In genomic region chr1:244801246-244801645, GRCh38 we compare ENCODE assay signal across 8 cellular contexts. TPM values are rescaled to one million over a fixed set of nuclear protein-coding genes. Genes with fewer than 3 reads are reported as not detected.
DNase-seq lines count a peak whose midpoint lies in the region; ATAC-seq and TF ChIP-seq lines count a peak whose summit lies in the region.

No MANE protein-coding gene starts in this region.

- POLR2A ChIA-PET in activated CD4-positive, alpha-beta memory T cell treated with anti-CD3 and anti-CD28 coated beads for 36 hours (lab: Charles Lee) = interaction anchor here (0.7 to 0.9 kb wide), 2 partner anchors 35 to 241 kb away, joined by 5 read pairs; partner anchors contain the start of gene COX20

- TF ChIP-seq CTCF in H9 (conservative IDR thresholded peaks at IDR 0.05) (peak; percentile 73), endodermal cell (conservative IDR thresholded peaks at IDR 0.05) (peak; percentile 75), neural crest cell (conservative IDR thresholded peaks at IDR 0.05) (peak; percentile 60)

- no peaks in the 10 kb centered on the region for H3K27me3 ChIP-seq in H9 (ENCODE audit: insufficient read depth, low read length)
- no peaks in the 10 kb centered on the region for H3K27me3 ChIP-seq in endodermal cell (ENCODE audit: control insufficient read depth, insufficient read depth, low read length, poor library complexity, severe bottlenecking)

- CTCF ChIA-PET in activated CD4-positive, alpha-beta memory T cell treated with anti-CD3 and anti-CD28 coated beads for 36 hours (lab: Charles Lee) = interaction anchor here (0.6 to 10.2 kb wide), 31 partner anchors 10 to 1205 kb away, joined by 3 to 172 read pairs (median 4); partner anchors contain the start of gene COX20

- no peak overlapping the region for H2BK20ac ChIP-seq in H9 (ENCODE audit: low read depth, low read length, poor library complexity, severe bottlenecking)

- H2AFZ ChIP-seq in H9 (ENCODE audit: low read length) = no peak overlapping the region

- H3K36me3 ChIP-seq in endodermal cell (ENCODE audit: control insufficient read depth, insufficient read depth, low read length) = no peaks in the 10 kb centered on the region

- H4K8ac ChIP-seq in H9 (replicated peaks; ENCODE audit: insufficient read length, low read depth, low read length) = no peak overlapping the region

- intact Hi-C loops in activated CD4-positive, alpha-beta memory T cell treated with anti-CD3 and anti-CD28 coated beads for 36 hours (cut with micrococcal nuclease) = loop anchor here (1.0 kb wide), 3 partner anchors 34 to 241 kb away; partner anchors contain the start of genes COX20 and DESI2

- H3K9me3 Mint-ChIP-seq in H9 (peaks cover 0 to 2% of the 10 kb centered on the region in 2 experiments; a peak in 1 of 5 replicates), endodermal cell (no peaks in the 10 kb centered on the region), neural crest cell (no peaks in the 10 kb centered on the region)
- no peaks in the 10 kb centered on the region for H3K9me3 Mint-ChIP-seq in activated CD4-positive, alpha-beta memory T cell treated with anti-CD3 and anti-CD28 coated beads for 36 hours

- no peaks in the 10 kb centered on the region for H3K79me1 ChIP-seq in H9 (ENCODE audit: insufficient read depth, low read depth, low read length, poor library complexity, severe bottlenecking)

- H4K20me1 ChIP-seq in H9 (ENCODE audit: control insufficient read depth, insufficient read depth, insufficient read length) = no peaks in the 10 kb centered on the region

- no peak overlapping the region for H2BK15ac ChIP-seq in H9 (ENCODE audit: low read depth, low read length)

- no peak overlapping the region for H3K23ac ChIP-seq in H9 (ENCODE audit: insufficient read length, low read depth, low read length)

- no peak overlapping the region for H3K18ac ChIP-seq in H9 (ENCODE audit: insufficient read length, low read depth, low read length)

- no peak for ATAC-seq in GM18870 (IDR thresholded peaks at IDR 0.05; ENCODE audit: unreplicated experiment)

- no peak overlapping the region for H2BK120ac ChIP-seq in H9 (ENCODE audit: low read depth, low read length, poor library complexity, severe bottlenecking)

- no peak overlapping the region for H4K5ac ChIP-seq in H9 (ENCODE audit: insufficient read length, low read depth, low read length)

- H3K27ac Mint-ChIP-seq in H9 (no peak overlapping the region; a peak in 1 of 7 replicates), endodermal cell (no peak overlapping the region), neural crest cell (ENCODE audit: unreplicated experiment) (no peak overlapping the region)
- H3K27ac Mint-ChIP-seq in activated CD4-positive, alpha-beta memory T cell treated with anti-CD3 and anti-CD28 coated beads for 36 hours = no peak overlapping the region

- H3K36me3 Mint-ChIP-seq in H9 (ENCODE audit: insufficient read depth in 1 of 3, low read depth in 3 of 3) (no peaks in the 10 kb centered on the region; a peak in 1 of 7 replicates), endodermal cell (ENCODE audit: low read depth) (no peaks in the 10 kb centered on the region), neural crest cell (ENCODE audit: low read depth) (no peaks in the 10 kb centered on the region)
- H3K36me3 Mint-ChIP-seq in activated CD4-positive, alpha-beta memory T cell treated with anti-CD3 and anti-CD28 coated beads for 36 hours = no peaks in the 10 kb centered on the region

- no peak overlapping the region for H3K4ac ChIP-seq in H9 (ENCODE audit: low read depth, low read length)

- no peaks in the 10 kb centered on the region for H3K9me3 ChIP-seq in H9 (ENCODE audit: control insufficient read depth, low read depth, low read length)
- no peaks in the 10 kb centered on the region for H3K9me3 ChIP-seq in endodermal cell (ENCODE audit: control insufficient read depth, low read length)

- no peaks in the 10 kb centered on the region for H3K23me2 ChIP-seq in H9 (ENCODE audit: insufficient read length, low read depth, low read length, poor library complexity, severe bottlenecking)

- no peak overlapping the region for H3K4me2 ChIP-seq in H9 (ENCODE audit: insufficient read depth, insufficient read length, low read length)

- H3K4me3 Mint-ChIP-seq in H9 (no peak overlapping the region; a peak in 1 of 5 replicates), endodermal cell (no peak overlapping the region), neural crest cell (no peak overlapping the region)
- no peak overlapping the region for H3K4me3 Mint-ChIP-seq in activated CD4-positive, alpha-beta memory T cell treated with anti-CD3 and anti-CD28 coated beads for 36 hours

- H3K56ac ChIP-seq in H9 (ENCODE audit: insufficient read length, low read depth, low read length) = no peak overlapping the region

- no CpG with 5 or more reads among the region's 14 CpGs for WGBS in H9 (ENCODE audit: extremely low coverage, insufficient read length, low lambda C conversion rate)
- 77 to 84% methylated on average over 6 to 14 of the region's 14 CpGs for WGBS in endodermal cell (ENCODE audit: insufficient coverage in 1 of 2, insufficient read length in 1 of 2), 2 experiments

- no peak overlapping the region for H2BK12ac ChIP-seq in H9 (ENCODE audit: insufficient read length, low read depth, low read length)

- peak; percentile 1 for DNase-seq in GM04504 (ENCODE audit: low read depth)
- DNase-seq in H9 = no peak
- peak; percentile 31 for DNase-seq in NCI-H2107 treated with DMSO at 0.1 percent for 48 hours (lab: John Stamatoyannopoulos, UW; ENCODE audit: unreplicated experiment)
- DNase-seq in activated CD4-positive, alpha-beta memory T cell treated with anti-CD3 and anti-CD28 coated beads for 36 hours = peak; percentile 66
- DNase-seq in endodermal cell = peak; percentile 59
- peak; percentile 8 for DNase-seq in neural crest cell (ENCODE audit: low read depth, low spot score)
- no peak for DNase-seq in OCI-M2 (lab: John Stamatoyannopoulos, UW; ENCODE audit: unreplicated experiment)

- H2BK5ac ChIP-seq in H9 (ENCODE audit: insufficient read length, low read length) = no peak overlapping the region

- H2AK5ac ChIP-seq in H9 (ENCODE audit: insufficient read length, low read length) = no peak overlapping the region

- no peak overlapping the region for H3K27ac ChIP-seq in H9 (ENCODE audit: insufficient read length, low read depth, low read length)
- no peak overlapping the region for H3K27ac ChIP-seq in endodermal cell (ENCODE audit: low read depth, low read length)

- no peak overlapping the region for H3T11ph ChIP-seq in H9 (ENCODE audit: low read length)

- H3K79me2 ChIP-seq in H9 (ENCODE audit: insufficient read depth, low read length) = no peaks in the 10 kb centered on the region

- no peak overlapping the region for H3K9ac ChIP-seq in H9 (ENCODE audit: extremely low read depth, insufficient read length, low read length)
- no peak overlapping the region for H3K9ac ChIP-seq in endodermal cell (ENCODE audit: extremely low read depth, low read length, poor library complexity, severe bottlenecking)

- H3K4me3 ChIP-seq in endodermal cell (ENCODE audit: low read length) = no peak overlapping the region

- H3K27me3 Mint-ChIP-seq in H9 (ENCODE audit: low read depth) = no peaks in the 10 kb centered on the region
- peaks cover 2% of the 10 kb centered on the region for H3K27me3 Mint-ChIP-seq in activated CD4-positive, alpha-beta memory T cell treated with anti-CD3 and anti-CD28 coated beads for 36 hours
- H3K27me3 Mint-ChIP-seq in endodermal cell (ENCODE audit: insufficient read depth) = no peaks in the 10 kb centered on the region
- no peaks in the 10 kb centered on the region for H3K27me3 Mint-ChIP-seq in neural crest cell (ENCODE audit: low read depth)

- no peak overlapping the region for H4K91ac ChIP-seq in H9 (ENCODE audit: insufficient read length, low read depth, low read length)

- H3K4me1 Mint-ChIP-seq in H9 = peaks cover 2 to 6% of the 10 kb centered on the region in 2 experiments
- peaks cover 2% of the 10 kb centered on the region for H3K4me1 Mint-ChIP-seq in activated CD4-positive, alpha-beta memory T cell treated with anti-CD3 and anti-CD28 coated beads for 36 hours (ENCODE audit: low read depth)
- H3K4me1 Mint-ChIP-seq in endodermal cell = peaks cover 9% of the 10 kb centered on the region
- peaks cover 5% of the 10 kb centered on the region for H3K4me1 Mint-ChIP-seq in neural crest cell

- H3K14ac ChIP-seq in H9 (ENCODE audit: insufficient read depth, low read length) = no peak overlapping the region

- no peaks in the 10 kb centered on the region for H3K4me1 ChIP-seq in H9 (ENCODE audit: insufficient read depth, low read length)
- H3K4me1 ChIP-seq in endodermal cell (ENCODE audit: control insufficient read depth, insufficient read depth, low read length) = no peaks in the 10 kb centered on the region

RNA-seq across cellular contexts. Expression of gene COX20, which starts 34.2 kb away (rescaled TPM):
- total RNA-seq in H9 (2021) (38.0 and 39.2 TPM in 2 replicates), endodermal cell (10 to 100 TPM; 19.5 to 23.4 TPM), neural crest cell (24.0 and 25.7 TPM in 2 replicates)
- 10 to 100 TPM; 23.4 to 27.8 TPM for total RNA-seq in activated CD4-positive, alpha-beta memory T cell treated with anti-CD3 and anti-CD28 coated beads for 36 hours
- polyA plus RNA-seq in endodermal cell (2013, experiment 1 of 2) = 27.2 TPM
- polyA plus RNA-seq in endodermal cell (2013, experiment 2 of 2) = 25.9 TPM

Comparison
In these comparisons a context has a peak if more than half of its experiments do, and no peak if none do; other contexts are left out.
1. DNase-seq: peak in GM04504 (single experiment), NCI-H2107 treated with DMSO at 0.1 percent for 48 hours (single experiment), activated CD4-positive, alpha-beta memory T cell treated with anti-CD3 and anti-CD28 coated beads for 36 hours (single experiment), endodermal cell (single experiment) and neural crest cell (single experiment); none in H9 (single experiment) and OCI-M2 (single experiment).
2. Peak in every context shown above with its lines, with median percentiles within 50 percentile points of each other: CTCF ChIP-seq.